8 cellular contexts compared by ENCODE assay signal in the genomic region with DNA sequence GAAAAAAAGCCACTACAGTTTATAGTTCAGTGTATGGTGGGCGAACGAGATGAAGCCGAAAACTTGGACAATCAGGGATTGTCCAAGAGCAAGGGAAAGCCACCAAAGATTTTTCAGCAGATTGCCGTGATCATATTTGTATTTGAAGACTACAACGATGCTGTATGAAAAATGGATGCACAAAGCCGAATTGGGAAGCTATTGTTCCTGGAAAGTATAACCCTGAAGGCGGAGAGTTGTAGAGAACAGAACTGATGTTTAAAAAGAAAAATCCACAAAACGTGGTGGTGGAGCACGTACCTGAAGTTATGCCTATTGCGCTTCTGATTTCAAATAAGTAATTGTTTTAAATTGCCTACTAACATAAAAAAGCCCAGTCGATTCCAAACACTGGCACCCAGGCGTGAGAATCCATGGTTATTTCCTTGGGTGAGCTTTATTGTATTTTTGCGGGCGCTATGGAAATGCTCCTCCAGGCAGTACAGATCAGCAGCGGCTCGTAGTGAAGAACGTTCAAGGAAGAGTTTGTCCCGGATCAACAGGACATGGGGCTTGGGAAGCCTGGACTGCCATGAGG. TPM values are rescaled to one million over a fixed set of nuclear protein-coding genes. Genes with fewer than 3 reads are reported as not detected.
DNase-seq lines count a peak whose midpoint lies in the region; ATAC-seq, FAIRE-seq and TF ChIP-seq lines count a peak whose summit lies in the region.

No MANE protein-coding gene starts in this region.

- H2BK15ac ChIP-seq in mesenchymal stem cell (ENCODE audit: low read depth, poor library complexity, severe bottlenecking), result no peak overlapping the region

- RAD21 ChIA-PET in GM12878 (lab: Charles Lee; ENCODE audit: unreplicated experiment), result interaction anchor here (1.2 to 4.8 kb wide), 4 partner anchors 236 to 530 kb away, joined by 3 to 83 read pairs (median 18); a partner anchor contains a TSS

- H3K9me3 ChIP-seq in AG04450 (ENCODE audit: control insufficient read depth, insufficient read depth, low read length) (no peaks in the 10 kb centered on the region), GM12878 (replicated peaks; ENCODE audit: control insufficient read depth, insufficient read depth, low read length) (no peaks in the 10 kb centered on the region), mesenchymal stem cell (ENCODE audit: control insufficient read depth, low read length) (no peaks in the 10 kb centered on the region)

- POLR2A ChIA-PET in AG04450 (lab: Yijun Ruan, JAX) (interaction anchor here (0.6 to 1.2 kb wide), 2 partner anchors 128 to 772 kb away, joined by 3 to 5 read pairs; no protein-coding TSS in a partner anchor), GM12878 (lab: Charles Lee) (interaction anchor here (2.1 kb wide), 1 partner anchor 530 kb away, joined by 5 read pairs; no protein-coding TSS in a partner anchor)

- 0 out of 4 replicates have a peak, but pooled peaks cover 0 to 3% of the 10 kb centered on the region in 2 experiments for H3K36me3 ChIP-seq in GM12878 (ENCODE audit: control insufficient read depth in 2 of 2, insufficient read depth in 2 of 2, low read length in 1 of 2)
- H3K36me3 ChIP-seq in mesenchymal stem cell (ENCODE audit: control insufficient read depth in 1 of 2, insufficient read depth in 2 of 2, low read depth in 1 of 2, low read length in 2 of 2), result peaks cover 0 to 15% of the 10 kb centered on the region in 2 experiments

- peak overlapping the region; percentile 21 for H2BK120ac ChIP-seq in mesenchymal stem cell (ENCODE audit: low read depth, low read length)

- no peaks in the 10 kb centered on the region for H3K27me3 ChIP-seq in AG04450 (ENCODE audit: control insufficient read depth, insufficient read depth, low read length)
- no peaks in the 10 kb centered on the region for H3K27me3 ChIP-seq in GM12878 (replicated peaks in 1 of 2; ENCODE audit: control insufficient read depth in 2 of 2, insufficient read depth in 2 of 2, low read length in 1 of 2)
- H3K27me3 ChIP-seq in mesenchymal stem cell (ENCODE audit: control insufficient read depth in 1 of 2, insufficient read depth in 1 of 2, low read length in 2 of 2), result no peaks in the 10 kb centered on the region

- no peak for TF ChIP-seq POLR2A in GM12878 (IDR thresholded peaks at IDR 0.05; ENCODE audit: low read depth, low read length)

- peak overlapping the region in 1 of 2 experiments; percentile 86 for H2BK12ac ChIP-seq in mesenchymal stem cell (ENCODE audit: low read length in 2 of 2)

- in situ Hi-C loops in GM12878 (cut with MboI), result loop anchor here (5.0 to 25.0 kb wide), 3 partner anchors 492 to 1475 kb away; a partner anchor contains a TSS

- SMC1A ChIA-PET in GM12878 (lab: Charles Lee; ENCODE audit: uncharacterized antibody, unreplicated experiment), result interaction anchor here (1.0 to 5.0 kb wide), 6 partner anchors 13 to 530 kb away, joined by 3 to 65 read pairs (median 6); a partner anchor contains a TSS

- H3K4me3 ChIP-seq in AG04450 (ENCODE audit: low read depth, low read length), result peak overlapping the region; percentile 70
- peak overlapping the region; percentile 60 for H3K4me3 ChIP-seq in HFF-Myc (replicated peaks; ENCODE audit: low read depth, low read length)
- H3K4me3 ChIP-seq in GM12878, result peak overlapping the region; percentile 96
- H3K4me3 ChIP-seq in mesenchymal stem cell (ENCODE audit: insufficient read depth in 1 of 2, low read depth in 1 of 2, low read length in 2 of 2), result peak overlapping the region; percentile 87 to 90

- TSS peak; percentile 80 for BruUV-seq in GM12878 (replicated peaks; lab: Mats Ljungman, UMichigan)

- peak overlapping the region; percentile 46 to 94 for H3K18ac ChIP-seq in mesenchymal stem cell (ENCODE audit: low read depth in 1 of 2, low read length in 2 of 2)

- DNase-seq in AG04450 (ENCODE audit: low read depth, low spot score) (no peak), HFF-Myc (ENCODE audit: extremely low read depth, low read depth) (no peak), GM12878 (ENCODE audit: low read depth, low spot score) (no peak), mesenchymal stem cell (no peak), NCI-H187 treated with DMSO at 0.1 percent for 48 hours (lab: John Stamatoyannopoulos, UW) (no peak), NCI-H82 treated with DMSO at 0.1 percent for 48 hours (lab: John Stamatoyannopoulos, UW; ENCODE audit: unreplicated experiment) (no peak), GM03348 (ENCODE audit: low spot score) (no peak)

- no peak overlapping the region for H2AK5ac ChIP-seq in mesenchymal stem cell (ENCODE audit: low read length, severe bottlenecking)

- H3K79me2 ChIP-seq in GM12878 (ENCODE audit: control insufficient read depth, insufficient read depth, low read length), result peaks cover 65% of the 10 kb centered on the region

- H4K91ac ChIP-seq in mesenchymal stem cell (ENCODE audit: low read length), result peak overlapping the region; percentile 73

- H3K4me1 ChIP-seq in GM12878 (ENCODE audit: control insufficient read depth, insufficient read depth, low read length), result no peaks in the 10 kb centered on the region
- no peaks in the 10 kb centered on the region for H3K4me1 ChIP-seq in mesenchymal stem cell (ENCODE audit: control insufficient read depth, insufficient read depth, low read depth, low read length)

- peaks cover 3% of the 10 kb centered on the region for H3K79me1 ChIP-seq in mesenchymal stem cell (replicated peaks; ENCODE audit: low read length, poor library complexity, severe bottlenecking)

- H3K9ac ChIP-seq in GM12878 (ENCODE audit: control insufficient read depth, insufficient read depth, low read length), result peak overlapping the region; percentile 90
- H3K9ac ChIP-seq in mesenchymal stem cell (ENCODE audit: low read length), result peak overlapping the region; percentile 89

- no peak for FAIRE-seq in GM12878 (lab: Jason Lieb, UNC)

- ATAC-seq in GM12878 (no peak), GM21786 (IDR thresholded peaks at IDR 0.05; ENCODE audit: unreplicated experiment) (no peak)

- TF ChIP-seq EP300 in GM12878 (IDR thresholded peaks at IDR 0.05; ENCODE audit: borderline replicate concordance in 1 of 2, control insufficient read depth in 1 of 2, low read depth in 2 of 2, low read length in 2 of 2), result no peak

- H3K27ac ChIP-seq in AG04450 (ENCODE audit: low read depth, low read length), result peak overlapping the region; percentile 85
- peak overlapping the region; percentile 92 for H3K27ac ChIP-seq in GM12878 (ENCODE audit: control insufficient read depth, insufficient read depth)
- H3K27ac ChIP-seq in mesenchymal stem cell (ENCODE audit: low read length, poor library complexity, severe bottlenecking), result peak overlapping the region; percentile 94

- intact Hi-C loops in GM12878 (cut with micrococcal nuclease; ENCODE audit: unreplicated experiment), result loop anchor here (1.0 to 10.0 kb wide), 3 partner anchors 235 to 1027 kb away; no protein-coding TSS in a partner anchor

- no peak overlapping the region for H3K14ac ChIP-seq in mesenchymal stem cell (ENCODE audit: low read length in 2 of 2)

- CTCF ChIA-PET in AG04450 (lab: Charles Lee), result interaction anchor here (0.5 to 4.8 kb wide), 3 partner anchors 9 to 530 kb away, joined by 3 to 15 read pairs (median 4); no protein-coding TSS in a partner anchor
- CTCF ChIA-PET in GM12878 (lab: Yijun Ruan, JAX), result interaction anchor here (1.3 to 4.5 kb wide), 4 partner anchors 16 to 530 kb away, joined by 3 to 40 read pairs (median 15); no protein-coding TSS in a partner anchor

- TF ChIP-seq CTCF in AG04450 (IDR thresholded peaks at IDR 0.05; ENCODE audit: low read depth, low read length) (no peak), HFF-Myc (IDR thresholded peaks at IDR 0.05; ENCODE audit: low read depth, low read length, missing control alignments) (no peak), GM12878 (IDR thresholded peaks at IDR 0.05 in 2 of 3, conservative IDR thresholded peaks at IDR 0.05 in 1 of 3; ENCODE audit: control insufficient read depth in 2 of 3, extremely low read depth in 1 of 3, insufficient read depth in 1 of 3, low read depth in 3 of 3, low read length in 3 of 3) (no peak)

- peak overlapping the region; percentile 5 to 92 for H3K4ac ChIP-seq in mesenchymal stem cell (ENCODE audit: low read depth in 1 of 2, low read length in 2 of 2)

- H4K8ac ChIP-seq in mesenchymal stem cell (ENCODE audit: low read length), result peak overlapping the region; percentile 67

- peak overlapping the region in 1 of 2 experiments; percentile 26 for H3K23ac ChIP-seq in mesenchymal stem cell (ENCODE audit: low read length in 2 of 2)

- H2BK5ac ChIP-seq in mesenchymal stem cell (ENCODE audit: low read depth, low read length, poor library complexity, severe bottlenecking), result no peak overlapping the region

- no peak for TF ChIP-seq RAD21 in GM12878 (IDR thresholded peaks at IDR 0.05; ENCODE audit: insufficient read depth, low read depth, low read length)

- H3K4me2 ChIP-seq in GM12878 (ENCODE audit: control insufficient read depth, insufficient read depth) (peak overlapping the region; percentile 86), mesenchymal stem cell (ENCODE audit: low read length, poor library complexity, severe bottlenecking) (peak overlapping the region; percentile 93)

- H4K20me1 ChIP-seq in GM12878 (ENCODE audit: control insufficient read depth, insufficient read depth), result no peaks in the 10 kb centered on the region

- 13% methylated on average over 18 of the region's 18 CpGs for WGBS in GM12878 (ENCODE audit: insufficient coverage, insufficient replicate concordance, low lambda C conversion rate, missing lambda C conversion rate)
- under 1% methylated on average over 16 of the region's 18 CpGs for WGBS in mesenchymal stem cell

- H2AFZ ChIP-seq in GM12878 (ENCODE audit: control insufficient read depth, low read depth, low read length), result peak overlapping the region; percentile 84
- peak overlapping the region; percentile 81 for H2AFZ ChIP-seq in mesenchymal stem cell (ENCODE audit: low read depth, low read length)

RNA-seq across cellular contexts. Expression of a gene that starts 0.8 kb away (rescaled TPM):
- polyA plus RNA-seq in AG04450 (2011; rRNA removed), result 175 and 229 TPM in 2 replicates
- 89.4 and 119 TPM in 2 replicates for polyA minus RNA-seq in AG04450 (2011; rRNA and poly(A)+ RNA removed)
- total RNA-seq in GM12878 (2013; cell fraction: nucleolus; rRNA removed), result 127 and 128 TPM in 2 replicates
- total RNA-seq in GM12878 (2014; rRNA removed), result 198 and 242 TPM in 2 replicates
- 320 and 350 TPM in 2 replicates for total RNA-seq in GM12878 (2014; rRNA removed; fragmentation: Illumina TruSeq; extraction: Trizol)
- 212 and 216 TPM in 2 replicates for total RNA-seq in GM12878 (2021)
- 164 TPM for polyA plus RNA-seq in GM12878 (2011; ENCODE audit: low read depth)
- polyA plus RNA-seq in GM12878 (2011; rRNA removed), result 172 and 312 TPM in 2 replicates
- polyA plus RNA-seq in GM12878 (2011; cell fraction: cytosol; rRNA removed), result 80.0 and 82.0 TPM in 2 replicates
- 92.9 and 108 TPM in 2 replicates for polyA plus RNA-seq in GM12878 (2011; cell fraction: nucleus; rRNA removed)
- 148 and 162 TPM in 2 replicates for polyA plus RNA-seq in GM12878 (2012)
- 271 and 346 TPM in 2 replicates for polyA plus RNA-seq in GM12878 (2014; fragmentation: Illumina TruSeq; extraction: Trizol)
- polyA plus RNA-seq in GM12878 (2014; fragmentation: Nextera tagmentation; extraction: Ambion mirVana), result 100 to 1,000 TPM; 163 to 244 TPM
- 170 and 210 TPM in 2 replicates for polyA plus RNA-seq in GM12878 (2014; rRNA removed)
- polyA plus RNA-seq in GM12878 (2016; fragmentation: Nextera tagmentation; extraction: Ambion mirVana), result 100 to 1,000 TPM; 244 to 254 TPM
- 106 and 119 TPM in 2 replicates for polyA minus RNA-seq in GM12878 (2011; rRNA and poly(A)+ RNA removed)
- 62.0 and 73.3 TPM in 2 replicates for polyA minus RNA-seq in GM12878 (2011; cell fraction: cytosol; rRNA and poly(A)+ RNA removed)
- 37.8 and 55.5 TPM in 2 replicates for polyA minus RNA-seq in GM12878 (2011; cell fraction: nucleus; rRNA and poly(A)+ RNA removed)
- 298 TPM for polyA plus RNA-seq in mesenchymal stem cell (2013, experiment 1 of 2)
- 310 TPM for polyA plus RNA-seq in mesenchymal stem cell (2013, experiment 2 of 2)
